ENCODE assay signal across 13 cellular contexts in genomic region chr5:10257870-10258269, GRCh38. TPM values are rescaled to one million over a fixed set of nuclear protein-coding genes. Genes with fewer than 3 reads are reported as not detected.
"Had no signal": no experiment of that assay in that cellular context is flagged by ENCODE, and none has a peak within 500 bp of the region (broad histone marks: within the 10 kb centered on the region; RNA-seq: fewer than 3 reads in every experiment).

No MANE protein-coding gene starts in this region.

- DNase-seq: activated CD4-positive, alpha-beta T cell treated with anti-CD3 and anti-CD28 coated beads, Interleukin-2, amount 50 U/mL, for 4 hours; anterior cingulate cortex; esophagus squamous epithelium; foreskin fibroblast; mammary epithelial cell; naive thymus-derived CD4-positive, alpha-beta T cell; stimulated activated CD4-positive, alpha-beta T cell treated with anti-CD3 and anti-CD28 coated beads, Interleukin-15, amount 100 ng/mL, for 24 hours; stimulated activated CD4-positive, alpha-beta T cell treated with anti-CD3 and anti-CD28 coated beads, Interleukin-4, amount 100 ng/mL, for 24 hours; T-helper 9 cell; thyroid gland had no signal

- H3K4me3 Mint-ChIP-seq: naive thymus-derived CD4-positive, alpha-beta T cell had no signal

- H3K27me3 Mint-ChIP-seq: naive thymus-derived CD4-positive, alpha-beta T cell had no signal

- H3K4me3 ChIP-seq: esophagus squamous epithelium, thyroid gland had no signal

- H3K9me3 ChIP-seq: esophagus squamous epithelium, thyroid gland had no signal

- H3K27ac ChIP-seq: esophagus squamous epithelium, neutrophil, thyroid gland, VCaP had no signal

- H3K27me3 ChIP-seq: esophagus squamous epithelium, neutrophil, thyroid gland had no signal

- H3K9me3 Mint-ChIP-seq: naive thymus-derived CD4-positive, alpha-beta T cell had no signal

RNA-seq across cellular contexts. Expression of gene CMBL, which starts 49.8 kb away (rescaled TPM):
- total RNA-seq: SK-MEL-5 had no signal
